In the genomic region with DNA sequence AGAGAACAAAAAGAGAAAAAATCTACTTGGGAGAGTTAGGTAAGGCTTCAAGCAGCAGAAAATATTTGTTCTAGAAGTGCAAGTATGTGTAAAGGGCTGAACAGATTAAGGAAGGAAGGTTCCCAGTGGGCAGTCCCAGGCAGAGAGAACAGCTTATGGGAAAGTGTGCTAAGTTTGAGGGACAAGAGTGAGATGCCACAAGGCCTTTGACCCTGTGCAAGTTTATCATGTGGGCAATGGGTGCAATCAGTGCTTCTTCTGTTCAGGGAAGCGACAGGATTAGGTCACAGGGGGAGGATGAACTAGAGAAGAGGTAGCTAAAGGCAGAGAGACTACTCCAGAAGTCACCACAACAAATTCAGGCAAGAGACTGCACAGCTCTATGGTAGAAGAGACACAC, we compare ENCODE assay signal across 12 cellular contexts. TPM values are rescaled to one million over a fixed set of nuclear protein-coding genes. Genes with fewer than 3 reads are reported as not detected.
DNase-seq lines count a peak whose midpoint lies in the region; ATAC-seq and TF ChIP-seq lines count a peak whose summit lies in the region.
"Had no signal": no experiment of that assay in that cellular context is flagged by ENCODE, and none has a peak within 500 bp of the region (broad histone marks: within the 10 kb centered on the region; RNA-seq: fewer than 3 reads in every experiment).

No MANE protein-coding gene starts in this region.

- H3K27me3 Mint-ChIP-seq in activated naive CD4-positive, alpha-beta T cell treated with anti-CD3 and anti-CD28 coated beads for 36 hours (ENCODE audit: low read depth): no peaks in the 10 kb centered on the region
- no peaks in the 10 kb centered on the region for H3K27me3 Mint-ChIP-seq in activated naive CD8-positive, alpha-beta T cell
- no peaks in the 10 kb centered on the region for H3K27me3 Mint-ChIP-seq in type B pancreatic cell

- ATAC-seq in lower lobe of right lung: peak; percentile 78 to 83

- H3K36me3 Mint-ChIP-seq in activated naive CD4-positive, alpha-beta T cell treated with anti-CD3 and anti-CD28 coated beads for 36 hours (ENCODE audit: low read depth): peaks cover 16% of the 10 kb centered on the region
- peaks cover 15% of the 10 kb centered on the region for H3K36me3 Mint-ChIP-seq in activated naive CD8-positive, alpha-beta T cell
- H3K36me3 Mint-ChIP-seq in type B pancreatic cell: peaks cover 4% of the 10 kb centered on the region

- H3K27ac Mint-ChIP-seq in activated naive CD4-positive, alpha-beta T cell treated with anti-CD3 and anti-CD28 coated beads for 36 hours: peak overlapping the region; percentile 100
- H3K27ac Mint-ChIP-seq in activated naive CD8-positive, alpha-beta T cell: peak overlapping the region; percentile 100
- peak overlapping the region; percentile 13 for H3K27ac Mint-ChIP-seq in type B pancreatic cell

- TF ChIP-seq CTCF in lower lobe of right lung (IDR thresholded peaks at IDR 0.05) (no peak), type B pancreatic cell (conservative IDR thresholded peaks at IDR 0.05) (no peak)

- H3K36me3 ChIP-seq in lower lobe of right lung: no peaks in the 10 kb centered on the region

- intact Hi-C loops in activated naive CD4-positive, alpha-beta T cell treated with anti-CD3 and anti-CD28 coated beads for 36 hours (cut with micrococcal nuclease): no loop called here
- intact Hi-C loops in lower lobe of right lung (cut with DNase I): no loop called here

- H3K4me3 ChIP-seq in lower lobe of right lung: no peak overlapping the region

- peak; percentile 45 for DNase-seq in activated naive CD4-positive, alpha-beta T cell treated with anti-CD3 and anti-CD28 coated beads for 36 hours
- no peak for DNase-seq in activated naive CD4-positive, alpha-beta T cell (lab: John Stamatoyannopoulos, UW)
- DNase-seq in lower lobe of right lung: peak; percentile 60
- DNase-seq in type B pancreatic cell (ENCODE audit: extremely low spot score, unreplicated experiment): no peak
- DNase-seq in stimulated activated CD4-positive, alpha-beta T cell treated with anti-CD3 and anti-CD28 coated beads, Interleukin-12 subunit alpha, Interleukin-12 subunit beta, amount 100 ng/mL, for 4 hours: no peak
- DNase-seq in superior temporal gyrus (ENCODE audit: extremely low spot score): no peak
- no peak for DNase-seq in midbrain (lab: John Stamatoyannopoulos, UW)
- DNase-seq: activated effector memory CD4-positive, alpha-beta T cell treated with Interleukin-2 at 50 U/mL for 16 hours; foreskin melanocyte; mesenchymal stem cell; NCI-H1436 treated with DMSO at 0.1 percent for 48 hours had no signal

- H3K4me1 ChIP-seq in lower lobe of right lung: peaks cover 72% of the 10 kb centered on the region

- H3K9me3 ChIP-seq in lower lobe of right lung: no peaks in the 10 kb centered on the region

- peak overlapping the region; percentile 68 for H3K27ac ChIP-seq in lower lobe of right lung

- CTCF ChIA-PET in activated naive CD4-positive, alpha-beta T cell treated with anti-CD3 and anti-CD28 coated beads for 36 hours (lab: Charles Lee): interaction anchor here (0.6 to 3.5 kb wide), 11 partner anchors 8 to 95 kb away, joined by 3 to 20 read pairs (median 6); no protein-coding TSS in a partner anchor

- H3K4me1 Mint-ChIP-seq in activated naive CD4-positive, alpha-beta T cell treated with anti-CD3 and anti-CD28 coated beads for 36 hours (ENCODE audit: low read depth): peaks cover 88% of the 10 kb centered on the region
- H3K4me1 Mint-ChIP-seq in activated naive CD8-positive, alpha-beta T cell (ENCODE audit: low read depth): peaks cover 92% of the 10 kb centered on the region
- peaks cover 55% of the 10 kb centered on the region for H3K4me1 Mint-ChIP-seq in type B pancreatic cell (ENCODE audit: unreplicated experiment)

- H3K27me3 ChIP-seq in lower lobe of right lung (ENCODE audit: low read depth): no peaks in the 10 kb centered on the region

- H3K9me3 Mint-ChIP-seq in activated naive CD4-positive, alpha-beta T cell treated with anti-CD3 and anti-CD28 coated beads for 36 hours: no peaks in the 10 kb centered on the region
- H3K9me3 Mint-ChIP-seq in activated naive CD8-positive, alpha-beta T cell (ENCODE audit: low read depth): no peaks in the 10 kb centered on the region
- peaks cover 3% of the 10 kb centered on the region for H3K9me3 Mint-ChIP-seq in type B pancreatic cell

- peak overlapping the region; percentile 35 for H3K4me3 Mint-ChIP-seq in activated naive CD4-positive, alpha-beta T cell treated with anti-CD3 and anti-CD28 coated beads for 36 hours
- peak overlapping the region; percentile 68 for H3K4me3 Mint-ChIP-seq in activated naive CD8-positive, alpha-beta T cell
- H3K4me3 Mint-ChIP-seq in type B pancreatic cell: no peak overlapping the region

RNA-seq across cellular contexts. Expression of gene LPIN2, which starts 44.4 kb away (rescaled TPM):
- total RNA-seq in activated naive CD4-positive, alpha-beta T cell treated with anti-CD3 and anti-CD28 coated beads for 36 hours: 10 to 100 TPM; 62.4 to 65.7 TPM
- 51.1 TPM for total RNA-seq in lower lobe of right lung
- 17.8 and 26.8 TPM in 2 replicates for total RNA-seq in type B pancreatic cell (ENCODE audit: low replicate concordance)

Comparison
In these comparisons a context has a peak if more than half of its experiments do, and no peak if none do; other contexts are left out.
1. DNase-seq: peak in activated naive CD4-positive, alpha-beta T cell treated with anti-CD3 and anti-CD28 coated beads for 36 hours (single experiment) and lower lobe of right lung (single experiment); none in activated naive CD4-positive, alpha-beta T cell (0 of 4), type B pancreatic cell (single experiment), stimulated activated CD4-positive, alpha-beta T cell treated with anti-CD3 and anti-CD28 coated beads, Interleukin-12 subunit alpha, Interleukin-12 subunit beta, amount 100 ng/mL, for 4 hours (single experiment), superior temporal gyrus (single experiment) and midbrain (single experiment).
2. H3K27ac Mint-ChIP-seq: peak in every context shown above with its lines; median percentile 100 in activated naive CD4-positive, alpha-beta T cell treated with anti-CD3 and anti-CD28 coated beads for 36 hours; 100 in activated naive CD8-positive, alpha-beta T cell; 13 in type B pancreatic cell.